In genomic region chr9:16316911-16317817, GRCh38 we compare ENCODE assay signal across 21 cellular contexts.
"Had no signal": no experiment of that assay in that cellular context is flagged by ENCODE, and none has a peak within 500 bp of the region (broad histone marks: within the 10 kb centered on the region; RNA-seq: fewer than 3 reads in every experiment).

No MANE protein-coding gene starts in this region.

- H3K9me3 Mint-ChIP-seq: activated CD4-positive, alpha-beta T cell treated with anti-CD3 and anti-CD28 coated beads, Interleukin-2, amount 10 ng/mL, durations not matched to agents 24 days and 14 days had no signal

- H3K27ac ChIP-seq: body of pancreas, esophagus muscularis mucosa, lower lobe of right lung, psoas muscle, transverse colon had no signal

- H3K9me3 ChIP-seq: body of pancreas, esophagus muscularis mucosa, lower lobe of right lung, psoas muscle, transverse colon had no signal

- H3K4me1 ChIP-seq: body of pancreas, lower lobe of right lung, psoas muscle, transverse colon had no signal

- H3K27ac Mint-ChIP-seq: activated CD4-positive, alpha-beta T cell treated with anti-CD3 and anti-CD28 coated beads, Interleukin-2, amount 10 ng/mL, durations not matched to agents 24 days and 14 days; activated CD8-positive, alpha-beta T cell treated with anti-CD3 and anti-CD28 coated beads, Interleukin-2, amount 10 ng/mL, durations not matched to agents 7 days and 5 days; activated naive CD8-positive, alpha-beta T cell had no signal

- H3K4me1 Mint-ChIP-seq: activated CD4-positive, alpha-beta T cell treated with anti-CD3 and anti-CD28 coated beads, Interleukin-2, amount 10 ng/mL, durations not matched to agents 24 days and 14 days; naive B cell had no signal

- H3K36me3 Mint-ChIP-seq: activated naive CD8-positive, alpha-beta T cell; naive B cell had no signal

- H3K27me3 ChIP-seq: body of pancreas, esophagus muscularis mucosa, transverse colon had no signal

- DNase-seq: activated CD4-positive, alpha-beta T cell treated with anti-CD3 and anti-CD28 coated beads, Interleukin-2, amount 10 ng/mL, durations not matched to agents 24 days and 14 days; activated CD4-positive, CD25-positive, alpha-beta regulatory T cell; activated CD8-positive, alpha-beta memory T cell treated with anti-CD3 and anti-CD28 coated beads, Interleukin-2, amount 50 U/mL, for 4 hours; activated CD8-positive, alpha-beta T cell treated with anti-CD3 and anti-CD28 coated beads, Interleukin-2, amount 10 ng/mL, durations not matched to agents 7 days and 5 days; activated gamma-delta T cell; activated T-cell treated with anti-CD3 and anti-CD28 coated beads, Interleukin-2, amount 50 U/mL, for 48 hours; amniotic stem cell; body of pancreas; central memory CD4-positive, alpha-beta T cell; cortex of kidney; effector CD4-positive, alpha-beta T cell; lower lobe of right lung; naive B cell; psoas muscle; stimulated activated CD4-positive, alpha-beta T cell treated with anti-CD3 and anti-CD28 coated beads, Interleukin-15, amount 100 ng/mL, for 24 hours; stimulated activated CD4-positive, alpha-beta T cell treated with anti-CD3 and anti-CD28 coated beads, Interleukin-4, amount 100 ng/mL, for 24 hours; stimulated activated naive CD4-positive, alpha-beta T cell; T-helper 2 cell; transverse colon had no signal

- ATAC-seq: activated CD8-positive, alpha-beta T cell treated with anti-CD3 and anti-CD28 coated beads, Interleukin-2, amount 10 ng/mL, durations not matched to agents 7 days and 5 days; body of pancreas; lower lobe of right lung had no signal

- H3K36me3 ChIP-seq: esophagus muscularis mucosa, lower lobe of right lung, transverse colon had no signal

- H3K4me3 Mint-ChIP-seq: activated CD4-positive, alpha-beta T cell treated with anti-CD3 and anti-CD28 coated beads, Interleukin-2, amount 10 ng/mL, durations not matched to agents 24 days and 14 days; activated CD8-positive, alpha-beta T cell treated with anti-CD3 and anti-CD28 coated beads, Interleukin-2, amount 10 ng/mL, durations not matched to agents 7 days and 5 days; activated naive CD8-positive, alpha-beta T cell; naive B cell had no signal

- H3K27me3 Mint-ChIP-seq: activated CD4-positive, alpha-beta T cell treated with anti-CD3 and anti-CD28 coated beads, Interleukin-2, amount 10 ng/mL, durations not matched to agents 24 days and 14 days; activated naive CD8-positive, alpha-beta T cell; naive B cell had no signal

- H3K4me3 ChIP-seq: body of pancreas, esophagus muscularis mucosa, lower lobe of right lung, psoas muscle, transverse colon had no signal
